ENCODE assay signal across 34 cellular contexts in the genomic region with DNA sequence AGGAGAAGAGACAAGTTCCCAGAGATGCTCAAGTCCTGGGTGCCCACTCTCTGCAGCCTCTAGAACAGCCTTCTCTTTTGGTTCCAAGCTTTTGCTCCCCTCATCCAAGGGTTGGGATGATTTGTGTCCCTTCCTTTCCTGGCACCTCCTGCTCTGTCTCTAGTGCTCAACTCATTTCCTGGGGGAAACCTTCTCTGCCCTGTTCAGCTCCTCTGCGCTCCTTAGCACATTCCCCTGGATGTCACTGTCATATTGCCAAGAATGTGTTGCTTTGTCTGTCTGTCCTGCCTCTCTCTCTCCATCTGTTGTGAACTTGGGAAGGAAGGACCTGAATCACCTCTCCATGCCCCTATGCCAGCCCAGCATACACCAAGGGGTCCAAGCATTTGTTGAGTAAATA. TPM values are rescaled to one million over a fixed set of nuclear protein-coding genes. Genes with fewer than 3 reads are reported as not detected.
"Had no signal": no experiment of that assay in that cellular context is flagged by ENCODE, and none has a peak within 500 bp of the region (broad histone marks: within the 10 kb centered on the region; RNA-seq: fewer than 3 reads in every experiment).

No MANE protein-coding gene starts in this region.

- ATAC-seq: activated CD8-positive, alpha-beta T cell treated with anti-CD3 and anti-CD28 coated beads for 36 hours; activated T-cell treated with anti-CD3 and anti-CD28 coated beads, Interleukin-2, amount 50 U/mL, for 72 hours; activated T-helper 17 cell treated with anti-CD3 and anti-CD28 coated beads, Interleukin-2, amount 50 U/mL, for 72 hours; body of pancreas; PC-3 had no signal

- H3K27me3 ChIP-seq: MG63 had no signal

- H3K4me1 ChIP-seq: SJSA1 had no signal

- H3K27ac ChIP-seq: body of pancreas, breast epithelium, Peyer's patch, SJSA1 had no signal

- H3K9ac ChIP-seq: SK-N-SH had no signal

- H3K27ac Mint-ChIP-seq: activated CD4-positive, alpha-beta T cell treated with anti-CD3 and anti-CD28 coated beads, Interleukin-2, amount 10 ng/mL, durations not matched to agents 24 days and 14 days; activated CD8-positive, alpha-beta T cell treated with anti-CD3 and anti-CD28 coated beads for 36 hours; activated naive CD4-positive, alpha-beta T cell treated with anti-CD3 and anti-CD28 coated beads, Interleukin-2, amount 50 U/mL, for 24 hours; activated naive CD8-positive, alpha-beta T cell treated with anti-CD3 and anti-CD28 coated beads, Interleukin-2, amount 10 ng/mL, durations not matched to agents 7 days and 5 days; activated T-cell treated with anti-CD3 and anti-CD28 coated beads, Interleukin-2, amount 50 U/mL, for 72 hours; activated T-helper 17 cell treated with anti-CD3 and anti-CD28 coated beads, Interleukin-2, amount 50 U/mL, for 72 hours; T-helper 1 cell treated with Interleukin-12 subunit alpha and Interleukin-12 subunit beta and Interleukin-4 antibody, amounts not matched to agents 30 μg/mL and 1 μg/mL, for 36 hours; T-helper 2 cell treated with Interferon-gamma antibody and Interleukin-4, amounts not matched to agents 5 μg/mL and 100 μg/mL, for 36 hours had no signal

- H3K9me2 ChIP-seq: SK-N-SH had no signal

- H3K9me3 Mint-ChIP-seq: activated CD4-positive, alpha-beta T cell treated with anti-CD3 and anti-CD28 coated beads, Interleukin-2, amount 10 ng/mL, durations not matched to agents 24 days and 14 days; activated CD8-positive, alpha-beta T cell treated with anti-CD3 and anti-CD28 coated beads for 36 hours; activated naive CD4-positive, alpha-beta T cell treated with anti-CD3 and anti-CD28 coated beads, Interleukin-2, amount 50 U/mL, for 24 hours; activated naive CD8-positive, alpha-beta T cell treated with anti-CD3 and anti-CD28 coated beads, Interleukin-2, amount 10 ng/mL, durations not matched to agents 7 days and 5 days; activated T-cell treated with anti-CD3 and anti-CD28 coated beads, Interleukin-2, amount 50 U/mL, for 72 hours; activated T-helper 17 cell treated with anti-CD3 and anti-CD28 coated beads, Interleukin-2, amount 50 U/mL, for 72 hours; T-helper 1 cell treated with Interleukin-12 subunit alpha and Interleukin-12 subunit beta and Interleukin-4 antibody, amounts not matched to agents 30 μg/mL and 1 μg/mL, for 36 hours; T-helper 2 cell treated with Interferon-gamma antibody and Interleukin-4, amounts not matched to agents 5 μg/mL and 100 μg/mL, for 36 hours had no signal

- H3K36me3 Mint-ChIP-seq: activated naive CD4-positive, alpha-beta T cell treated with anti-CD3 and anti-CD28 coated beads, Interleukin-2, amount 50 U/mL, for 24 hours; activated naive CD8-positive, alpha-beta T cell treated with anti-CD3 and anti-CD28 coated beads, Interleukin-2, amount 10 ng/mL, durations not matched to agents 7 days and 5 days had no signal

- H3K36me3 ChIP-seq: breast epithelium, MG63, Peyer's patch, SJSA1 had no signal

- DNase-seq: activated CD4-positive, alpha-beta T cell treated with anti-CD3 and anti-CD28 coated beads, Interleukin-2, amount 10 ng/mL, durations not matched to agents 24 days and 14 days; activated CD4-positive, alpha-beta T cell treated with anti-CD3 and anti-CD28 coated beads, Interleukin-2, amount 50 U/mL, for 4 hours; activated CD8-positive, alpha-beta T cell treated with anti-CD3 and anti-CD28 coated beads for 36 hours; activated gamma-delta T cell; activated naive CD4-positive, alpha-beta T cell treated with Interleukin-2 at 50 U/mL for 16 hours; activated naive CD8-positive, alpha-beta T cell treated with anti-CD3 and anti-CD28 coated beads, Interleukin-2, amount 10 ng/mL, durations not matched to agents 7 days and 5 days; activated T-cell treated with anti-CD3 and anti-CD28 coated beads, Interleukin-2, amount 50 U/mL, for 1 hour; activated T-cell treated with anti-CD3 and anti-CD28 coated beads, Interleukin-2, amount 50 U/mL, for 72 hours; body of pancreas; caudate nucleus; cerebellar nuclear complex; Karpas-422; MG63; NCI-H1048; NCI-H1105 treated with DMSO at 0.1 percent for 48 hours; NCI-H1436 treated with DMSO at 0.1 percent for 48 hours; NCI-H1694 treated with DMSO at 0.1 percent for 48 hours; NCI-H2029; NCI-H345; NCI-H524 treated with DMSO at 0.1 percent for 48 hours; PC-3; Peyer's patch; RPMI8226; SHP77 treated with DMSO at 0.1 percent for 48 hours; SK-N-SH had no signal

- H3K4me3 ChIP-seq: body of pancreas, breast epithelium, MG63, Peyer's patch, SJSA1 had no signal

- H3K4me2 ChIP-seq: SK-N-SH had no signal

- H3K9me3 ChIP-seq: body of pancreas, MG63, Peyer's patch, SJSA1, SK-N-SH had no signal

- H3K4me3 Mint-ChIP-seq: activated CD4-positive, alpha-beta T cell treated with anti-CD3 and anti-CD28 coated beads, Interleukin-2, amount 10 ng/mL, durations not matched to agents 24 days and 14 days; activated CD8-positive, alpha-beta T cell treated with anti-CD3 and anti-CD28 coated beads for 36 hours; activated naive CD4-positive, alpha-beta T cell treated with anti-CD3 and anti-CD28 coated beads, Interleukin-2, amount 50 U/mL, for 24 hours; activated naive CD8-positive, alpha-beta T cell treated with anti-CD3 and anti-CD28 coated beads, Interleukin-2, amount 10 ng/mL, durations not matched to agents 7 days and 5 days; activated T-cell treated with anti-CD3 and anti-CD28 coated beads, Interleukin-2, amount 50 U/mL, for 72 hours; activated T-helper 17 cell treated with anti-CD3 and anti-CD28 coated beads, Interleukin-2, amount 50 U/mL, for 72 hours; T-helper 1 cell treated with Interleukin-12 subunit alpha and Interleukin-12 subunit beta and Interleukin-4 antibody, amounts not matched to agents 30 μg/mL and 1 μg/mL, for 36 hours; T-helper 2 cell treated with Interferon-gamma antibody and Interleukin-4, amounts not matched to agents 5 μg/mL and 100 μg/mL, for 36 hours had no signal

RNA-seq across cellular contexts. Expression of gene LBX1, which starts 5.1 kb away (rescaled TPM):
- total RNA-seq: activated CD4-positive, alpha-beta T cell treated with anti-CD3 and anti-CD28 coated beads, Interleukin-2, amount 10 ng/mL, durations not matched to agents 24 days and 14 days; activated CD8-positive, alpha-beta memory T cell treated with anti-CD3 and anti-CD28 coated beads for 36 hours; activated CD8-positive, alpha-beta T cell treated with anti-CD3 and anti-CD28 coated beads for 36 hours; activated naive CD8-positive, alpha-beta T cell treated with anti-CD3 and anti-CD28 coated beads, Interleukin-2, amount 10 ng/mL, durations not matched to agents 7 days and 5 days; activated T-cell treated with anti-CD3 and anti-CD28 coated beads, Interleukin-2, amount 50 U/mL, for 72 hours; activated T-helper 17 cell treated with anti-CD3 and anti-CD28 coated beads, Interleukin-2, amount 50 U/mL, for 72 hours; astrocyte; body of pancreas; breast epithelium; PC-3; Peyer's patch; SJSA1 had no signal
- polyA plus RNA-seq: adipose tissue, SK-N-SH had no signal
